In genomic region chr2:4895376-4895775, GRCh38 we compare ENCODE assay signal across 20 cellular contexts.
DNase-seq lines count a peak whose midpoint lies in the region; ATAC-seq and TF ChIP-seq lines count a peak whose summit lies in the region.
"Had no signal": no experiment of that assay in that cellular context is flagged by ENCODE, and none has a peak within 500 bp of the region (broad histone marks: within the 10 kb centered on the region; RNA-seq: fewer than 3 reads in every experiment).

No MANE protein-coding gene starts in this region.

- H3K4me1 Mint-ChIP-seq in endothelial cell (ENCODE audit: unreplicated experiment) (peaks cover 8% of the 10 kb centered on the region), nephron progenitor cell (peaks cover 24% of the 10 kb centered on the region), WTC11 (no peaks in the 10 kb centered on the region)
- H3K4me1 Mint-ChIP-seq: CD4-positive, CD25-positive, alpha-beta regulatory T cell; H9 had no signal

- no peak overlapping the region for H3K4me2 ChIP-seq in PC-3 (ENCODE audit: low read length)

- TF ChIP-seq CTCF in PC-3 (conservative IDR thresholded peaks at IDR 0.05; ENCODE audit: low read depth, low read length) (no peak), endothelial cell (IDR thresholded peaks at IDR 0.05; ENCODE audit: unreplicated experiment) (no peak), nephron progenitor cell (IDR thresholded peaks at IDR 0.05) (no peak), WTC11 (IDR thresholded peaks at IDR 0.05) (no peak)

- CTCF ChIA-PET in PC-3 (lab: Charles Lee), result no interaction called here
- CTCF ChIA-PET in WTC11 (lab: Charles Lee), result no interaction called here

- peak; percentile 24 for DNase-seq in Daoy (ENCODE audit: low read depth)
- peak; percentile 26 for DNase-seq in PC-3
- no peak for DNase-seq in endothelial cell (ENCODE audit: low spot score)
- DNase-seq in nephron progenitor cell, result peak; percentile 26
- DNase-seq in caudate nucleus (lab: John Stamatoyannopoulos, UW), result no peak
- DNase-seq in epidermal melanocyte (ENCODE audit: insufficient read length, low spot score), result no peak
- DNase-seq in WTC11 (ENCODE audit: low spot score), result no peak
- DNase-seq: CD4-positive, CD25-positive, alpha-beta regulatory T cell; GM23248; H9; KBM-7; MV-4-11; NCI-H1105; NCI-H146; NCI-H1930; NCI-H446; NCI-H526 treated with DMSO at 0.1 percent for 48 hours; Peyer's patch had no signal

- no peaks in the 10 kb centered on the region for H3K27me3 Mint-ChIP-seq in endothelial cell (ENCODE audit: unreplicated experiment)
- peaks cover 3% of the 10 kb centered on the region for H3K27me3 Mint-ChIP-seq in nephron progenitor cell (ENCODE audit: low read depth, poor library complexity)
- H3K27me3 Mint-ChIP-seq in WTC11 (ENCODE audit: low read depth), result peaks cover 6% of the 10 kb centered on the region
- H3K27me3 Mint-ChIP-seq: CD4-positive, CD25-positive, alpha-beta regulatory T cell had no signal

- H3K36me3 Mint-ChIP-seq in endothelial cell (ENCODE audit: low read depth, unreplicated experiment) (no peaks in the 10 kb centered on the region), nephron progenitor cell (ENCODE audit: low read depth) (no peaks in the 10 kb centered on the region), WTC11 (peaks cover 75% of the 10 kb centered on the region)
- H3K36me3 Mint-ChIP-seq: CD4-positive, CD25-positive, alpha-beta regulatory T cell had no signal

- POLR2A ChIA-PET in PC-3 (lab: Charles Lee; ENCODE audit: unreplicated experiment) (no interaction called here), WTC11 (lab: Charles Lee) (no interaction called here)

- H2AFZ ChIP-seq in PC-3 (ENCODE audit: low read length), result no peak overlapping the region
- H2AFZ ChIP-seq: GM23248 had no signal

- H3K36me3 ChIP-seq in PC-3 (ENCODE audit: low read depth, low read length), result no peaks in the 10 kb centered on the region
- H3K36me3 ChIP-seq: Peyer's patch, SJCRH30 had no signal

- no peak overlapping the region for H3K4me3 ChIP-seq in PC-3 (ENCODE audit: low read length)
- H3K4me3 ChIP-seq: GM23248, Peyer's patch, SJCRH30 had no signal

- no peaks in the 10 kb centered on the region for H3K9me3 Mint-ChIP-seq in endothelial cell (ENCODE audit: unreplicated experiment)
- H3K9me3 Mint-ChIP-seq in nephron progenitor cell, result no peaks in the 10 kb centered on the region
- peaks cover 82% of the 10 kb centered on the region for H3K9me3 Mint-ChIP-seq in WTC11
- H3K9me3 Mint-ChIP-seq: H9 had no signal

- no peak overlapping the region for H3K27ac ChIP-seq in PC-3 (ENCODE audit: low read length)
- no peak overlapping the region for H3K27ac ChIP-seq in caudate nucleus (ENCODE audit: low read depth, low read length)
- H3K27ac ChIP-seq: GM23248, Peyer's patch, SJCRH30 had no signal

- no peak overlapping the region for H3K9ac ChIP-seq in PC-3 (ENCODE audit: low read length)
- H3K9ac ChIP-seq: GM23248 had no signal

- peak; percentile 40 for ATAC-seq in PC-3
- no peak for ATAC-seq in WTC11
- ATAC-seq: SK-N-SH treated with all-trans-retinoic acid at 6 μM for 48 hours had no signal

- BruUV-seq in PC-3 (replicated peaks; lab: Mats Ljungman, UMichigan), result no TSS peak

- H3K9me2 ChIP-seq in PC-3 (replicated peaks; ENCODE audit: low read length), result no peaks in the 10 kb centered on the region

- intact Hi-C loops in PC-3 (cut with micrococcal nuclease), result no loop called here

- H3K79me2 ChIP-seq in PC-3 (ENCODE audit: low read length), result no peaks in the 10 kb centered on the region

- H3K9me3 ChIP-seq in PC-3 (ENCODE audit: low read length), result no peaks in the 10 kb centered on the region
- H3K9me3 ChIP-seq: Peyer's patch, SJCRH30 had no signal

- no peaks in the 10 kb centered on the region for H3K27me3 ChIP-seq in PC-3 (ENCODE audit: low read length)
- H3K27me3 ChIP-seq: Peyer's patch, SJCRH30 had no signal

- H3K27ac Mint-ChIP-seq in endothelial cell (ENCODE audit: unreplicated experiment) (peak overlapping the region; percentile 5), nephron progenitor cell (peak overlapping the region; percentile 94), WTC11 (no peak overlapping the region)
- H3K27ac Mint-ChIP-seq: CD4-positive, CD25-positive, alpha-beta regulatory T cell had no signal

- H3F3A ChIP-seq in PC-3 (ENCODE audit: low read length, unreplicated experiment), result no peaks in the 10 kb centered on the region

- peaks cover 9% of the 10 kb centered on the region for H3K4me1 ChIP-seq in PC-3 (ENCODE audit: insufficient read depth, low read length)
- H3K4me1 ChIP-seq: Peyer's patch had no signal

- no peaks in the 10 kb centered on the region for H4K20me1 ChIP-seq in PC-3 (ENCODE audit: low read length)

- H3K4me3 Mint-ChIP-seq in endothelial cell (ENCODE audit: unreplicated experiment) (no peak overlapping the region), nephron progenitor cell (peak overlapping the region; percentile 24), WTC11 (no peak overlapping the region)
- H3K4me3 Mint-ChIP-seq: CD4-positive, CD25-positive, alpha-beta regulatory T cell; H9 had no signal

TF ChIP-seq in WTC11, 78 proteins besides CTCF, POLR2A, EP300 and RAD21:
- no peak for TF ChIP-seq ZNF317 (CRISPR knock-in tag; IDR thresholded peaks at IDR 0.05; ENCODE audit: borderline replicate concordance, low read depth)
- TF ChIP-seq ZNF423 (CRISPR knock-in tag; IDR thresholded peaks at IDR 0.05), result no peak
- TF ChIP-seq TCF7 (CRISPR knock-in tag; IDR thresholded peaks at IDR 0.05; ENCODE audit: low read depth), result no peak
- no peak for TF ChIP-seq ZNF138 (CRISPR knock-in tag; conservative IDR thresholded peaks at IDR 0.05)
- no peak for TF ChIP-seq MLX (CRISPR knock-in tag; IDR thresholded peaks at IDR 0.05)
- no peak for TF ChIP-seq ZNF232 (CRISPR knock-in tag; IDR thresholded peaks at IDR 0.05)
- no peak for TF ChIP-seq ZSCAN18 (CRISPR knock-in tag; IDR thresholded peaks at IDR 0.05)

Comparison
In these comparisons a context has a peak if more than half of its experiments do, and no peak if none do; other contexts are left out.
1. DNase-seq: peak in Daoy (single experiment), PC-3 (single experiment) and nephron progenitor cell (single experiment); none in endothelial cell (single experiment), caudate nucleus (0 of 61), epidermal melanocyte (single experiment) and WTC11 (single experiment).